ENCODE assay signal across 32 cellular contexts in genomic region chr11:120519474-120519873, GRCh38. TPM values are rescaled to one million over a fixed set of nuclear protein-coding genes. Genes with fewer than 3 reads are reported as not detected.
"Had no signal": no experiment of that assay in that cellular context is flagged by ENCODE, and none has a peak within 500 bp of the region (broad histone marks: within the 10 kb centered on the region; RNA-seq: fewer than 3 reads in every experiment).

No MANE protein-coding gene starts in this region.

- H3K27ac ChIP-seq: adrenal gland, body of pancreas, brain microvascular endothelial cell, breast epithelium, VCaP had no signal

- H3K27me3 ChIP-seq: adrenal gland, brain microvascular endothelial cell, breast epithelium had no signal

- H3K4me1 ChIP-seq: adrenal gland, body of pancreas, breast epithelium had no signal

- H3K9me3 ChIP-seq: adrenal gland, body of pancreas, breast epithelium had no signal

- DNase-seq: activated B cell treated with CpG ODN at 0.5 μM for 24 hours; activated CD4-positive, alpha-beta memory T cell treated with anti-CD3 and anti-CD28 coated beads for 36 hours; activated CD4-positive, alpha-beta T cell treated with anti-CD3 and anti-CD28 coated beads for 4 hours; activated CD4-positive, alpha-beta T cell treated with anti-CD3 and anti-CD28 coated beads, Interleukin-2, amount 10 ng/mL, durations not matched to agents 24 days and 14 days; activated CD4-positive, alpha-beta T cell treated with anti-CD3 and anti-CD28 coated beads, Interleukin-2, amount 50 U/mL, for 1 hour; activated CD4-positive, alpha-beta T cell treated with anti-CD3 and anti-CD28 coated beads, Interleukin-2, amount 50 U/mL, for 4 hours; activated CD8-positive, alpha-beta memory T cell treated with anti-CD3 and anti-CD28 coated beads, Interleukin-2, amount 50 U/mL, for 4 hours; activated CD8-positive, alpha-beta T cell treated with anti-CD3 and anti-CD28 coated beads for 36 hours; activated gamma-delta T cell treated with Interleukin-2 at 50 U/mL for 16 hours; activated naive CD4-positive, alpha-beta T cell; activated naive CD4-positive, alpha-beta T cell treated with anti-CD3 and anti-CD28 coated beads for 36 hours; activated naive CD4-positive, alpha-beta T cell treated with anti-CD3 and anti-CD28 coated beads, Interleukin-2, amount 50 U/mL, for 16 hours; activated naive CD8-positive, alpha-beta T cell treated with anti-CD3 and anti-CD28 coated beads for 36 hours; activated T-cell treated with anti-CD3 and anti-CD28 coated beads for 4 hours; activated T-cell treated with anti-CD3 and anti-CD28 coated beads, Interleukin-2, amount 50 U/mL, for 1 hour; activated T-cell treated with anti-CD3 and anti-CD28 coated beads, Interleukin-2, amount 50 U/mL, for 4 hours; activated T-cell treated with anti-CD3 and anti-CD28 coated beads, Interleukin-2, amount 50 U/mL, for 72 hours; adrenal gland; amniotic stem cell; aorta; body of pancreas; brain microvascular endothelial cell; central memory CD4-positive, alpha-beta T cell; T-helper 1 cell; T-helper 2 cell; T-helper 9 cell had no signal

- H3K36me3 ChIP-seq: adrenal gland, brain microvascular endothelial cell, breast epithelium had no signal

- FAIRE-seq: astrocyte, TTC549 had no signal

- ATAC-seq: activated CD8-positive, alpha-beta T cell treated with anti-CD3 and anti-CD28 coated beads for 36 hours; activated naive CD4-positive, alpha-beta T cell treated with anti-CD3 and anti-CD28 coated beads, Interleukin-2, amount 50 U/mL, for 72 hours; activated T-cell treated with anti-CD3 and anti-CD28 coated beads, Interleukin-2, amount 50 U/mL, for 4 hours; activated T-cell treated with anti-CD3 and anti-CD28 coated beads, Interleukin-2, amount 50 U/mL, for 72 hours; activated T-helper 17 cell treated with anti-CD3 and anti-CD28 coated beads, Interleukin-2, amount 50 U/mL, for 72 hours; body of pancreas had no signal

- H3K4me3 ChIP-seq: adrenal gland, body of pancreas, breast epithelium had no signal

RNA-seq across cellular contexts. Expression of gene GRIK4, which starts 7.9 kb away (rescaled TPM):
- total RNA-seq: activated B cell treated with CpG ODN at 0.5 μM for 24 hours; activated CD4-positive, alpha-beta memory T cell treated with anti-CD3 and anti-CD28 coated beads for 36 hours; activated CD8-positive, alpha-beta T cell treated with anti-CD3 and anti-CD28 coated beads for 36 hours; activated naive CD4-positive, alpha-beta T cell treated with anti-CD3 and anti-CD28 coated beads for 36 hours; activated naive CD4-positive, alpha-beta T cell treated with anti-CD3 and anti-CD28 coated beads, Interleukin-2, amount 50 U/mL, for 72 hours; activated T-helper 17 cell treated with anti-CD3 and anti-CD28 coated beads, Interleukin-2, amount 50 U/mL, for 72 hours; aorta; body of pancreas had no signal
- polyA plus RNA-seq: aorta had no signal
